Comparison of ENCODE assay signal across 6 cellular contexts in the genomic region with DNA sequence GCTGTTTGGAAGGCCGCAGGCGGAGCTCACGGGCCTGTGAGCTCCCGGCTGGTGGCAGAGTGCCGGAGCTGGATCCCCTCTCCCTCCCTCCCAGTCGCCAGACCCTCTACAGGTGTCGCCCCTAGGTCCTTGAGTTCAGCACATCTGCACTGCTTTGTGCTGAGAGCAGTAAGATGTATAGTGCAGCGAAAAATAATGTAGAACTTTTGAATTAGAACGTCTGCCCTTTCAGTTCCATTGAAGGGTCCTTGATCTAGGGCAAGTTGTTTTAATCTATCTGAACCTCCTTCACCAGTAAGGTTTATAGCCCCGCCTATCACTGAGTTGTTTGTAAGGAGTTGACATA.
DNase-seq lines count a peak whose midpoint lies in the region; ATAC-seq, FAIRE-seq and TF ChIP-seq lines count a peak whose summit lies in the region.

No MANE protein-coding gene starts in this region.

- WGBS in iPS DF 6.9 (ENCODE audit: insufficient coverage, insufficient read length): no CpG with 5 or more reads among the region's 10 CpGs

- peak overlapping the region; percentile 87 for H3K4me3 ChIP-seq in ACC112 (ENCODE audit: low read depth, low read length)
- H3K4me3 ChIP-seq in iPS DF 6.9 (ENCODE audit: low read length): peak overlapping the region; percentile 99

- peak; percentile 57 for ATAC-seq in GM21576 (IDR thresholded peaks at IDR 0.05; ENCODE audit: unreplicated experiment)

- peak overlapping the region; percentile 85 for H2AFZ ChIP-seq in ACC112 (ENCODE audit: low read length, unreplicated experiment)

- FAIRE-seq in HTR-8/SVneo (lab: Jason Lieb, UNC): no peak

- no peaks in the 10 kb centered on the region for H3K9me3 ChIP-seq in iPS DF 6.9 (ENCODE audit: control insufficient read depth, insufficient read depth, low read length)

- H3K4me1 ChIP-seq in ACC112 (ENCODE audit: control insufficient read depth, insufficient read depth, low read length, unreplicated experiment) (peaks cover 22% of the 10 kb centered on the region), iPS DF 6.9 (ENCODE audit: control insufficient read depth, insufficient read depth, low read length) (no peaks in the 10 kb centered on the region)

- no peak for TF ChIP-seq CTCF in RWPE1 (conservative IDR thresholded peaks at IDR 0.05; ENCODE audit: low read depth)

- H3K27ac ChIP-seq in ACC112 (ENCODE audit: low read depth, low read length): peak overlapping the region; percentile 10; the same call in 1 of the 2 replicates
- H3K27ac ChIP-seq in RWPE1: peak overlapping the region; percentile 96
- H3K27ac ChIP-seq in iPS DF 6.9 (ENCODE audit: low read length): no peak overlapping the region

- H3K27me3 ChIP-seq in ACC112 (ENCODE audit: insufficient read depth, low read length) (no peaks in the 10 kb centered on the region), iPS DF 6.9 (ENCODE audit: control insufficient read depth, insufficient read depth, low read length) (no peaks in the 10 kb centered on the region)

- H3K36me3 ChIP-seq in ACC112 (ENCODE audit: insufficient read depth, low read length) (peaks cover 7% of the 10 kb centered on the region; the same call in 1 of the 2 replicates), iPS DF 6.9 (ENCODE audit: control insufficient read depth, insufficient read depth, low read length) (no peaks in the 10 kb centered on the region; the same call in 1 of the 2 replicates)

- POLR2A ChIA-PET in RWPE1 (lab: Yijun Ruan, JAX; ENCODE audit: low non-redundant PET): no interaction called here

- H3K79me2 ChIP-seq in ACC112 (ENCODE audit: control insufficient read depth, insufficient read depth, low read length, unreplicated experiment): peaks cover 17% of the 10 kb centered on the region

- DNase-seq in RWPE1 (ENCODE audit: low spot score) (no peak), iPS DF 6.9 (ENCODE audit: low read depth, low spot score) (no peak), HTR-8/SVneo (ENCODE audit: insufficient read length, low spot score) (no peak)
- no peak for DNase-seq in activated CD8-positive, alpha-beta memory T cell treated with anti-CD3 and anti-CD28 coated beads, Interleukin-2, amount 50 U/mL, for 48 hours

- CTCF ChIA-PET in RWPE1 (lab: Yijun Ruan, JAX): no interaction called here
